ENCODE assay signal across 16 cellular contexts in genomic region chr4:153421980-153422379, GRCh38. TPM values are rescaled to one million over a fixed set of nuclear protein-coding genes. Genes with fewer than 3 reads are reported as not detected.
DNase-seq lines count a peak whose midpoint lies in the region; ATAC-seq and TF ChIP-seq lines count a peak whose summit lies in the region.
"Had no signal": no experiment of that assay in that cellular context is flagged by ENCODE, and none has a peak within 500 bp of the region (broad histone marks: within the 10 kb centered on the region; RNA-seq: fewer than 3 reads in every experiment).

No MANE protein-coding gene starts in this region.

- TF ChIP-seq POLR2A in gastroesophageal sphincter (IDR thresholded peaks at IDR 0.05), result no peak

- H3K4me1 ChIP-seq in gastroesophageal sphincter, result no peaks in the 10 kb centered on the region

- no peaks in the 10 kb centered on the region for H3K36me3 ChIP-seq in gastroesophageal sphincter
- H3K36me3 ChIP-seq: esophagus muscularis mucosa, WERI-Rb-1 had no signal

- DNase-seq in activated CD4-positive, CD25-positive, alpha-beta regulatory T cell (lab: John Stamatoyannopoulos, UW), result no peak
- DNase-seq in NCI-H774 (lab: John Stamatoyannopoulos, UW), result no peak
- no peak for DNase-seq in stimulated activated CD8-positive, alpha-beta memory T cell treated with anti-CD3 and anti-CD28 coated beads, Interleukin-4, amount 100 ng/mL, for 48 hours
- DNase-seq: 8988T; activated gamma-delta T cell treated with Interleukin-2 at 50 U/mL for 16 hours; Calu3; cerebellar nuclear complex; SHP77; stimulated activated CD4-positive, alpha-beta T cell treated with anti-CD3 and anti-CD28 coated beads, Interleukin-4, amount 100 ng/mL, for 1 hour; WERI-Rb-1 had no signal

- H3K36me3 Mint-ChIP-seq in activated T-helper 17 cell treated with anti-CD3 and anti-CD28 coated beads, Interleukin-2, amount 50 U/mL, for 72 hours (ENCODE audit: low read depth), result no peaks in the 10 kb centered on the region

- no peak overlapping the region for H3K27ac Mint-ChIP-seq in activated T-helper 17 cell treated with anti-CD3 and anti-CD28 coated beads, Interleukin-2, amount 50 U/mL, for 72 hours

- ATAC-seq in activated CD4-positive, CD25-positive, alpha-beta regulatory T cell treated with anti-CD3 and anti-CD28 coated beads, Interleukin-2, amount 50 U/mL, for 24 hours, result peak; percentile 84 to 90
- ATAC-seq in GM21381 (IDR thresholded peaks at IDR 0.05; ENCODE audit: unreplicated experiment) (peak; percentile 72), HG03095 (IDR thresholded peaks at IDR 0.05; ENCODE audit: unreplicated experiment) (peak; percentile 78), gastroesophageal sphincter (no peak)
- ATAC-seq in activated T-helper 17 cell treated with anti-CD3 and anti-CD28 coated beads, Interleukin-2, amount 50 U/mL, for 72 hours (replicated peaks), result peak; percentile 89

- TF ChIP-seq EP300 in gastroesophageal sphincter (IDR thresholded peaks at IDR 0.05), result no peak

- no peaks in the 10 kb centered on the region for H3K27me3 ChIP-seq in gastroesophageal sphincter
- H3K27me3 ChIP-seq: esophagus muscularis mucosa had no signal

- no peaks in the 10 kb centered on the region for H3K27me3 Mint-ChIP-seq in activated T-helper 17 cell treated with anti-CD3 and anti-CD28 coated beads, Interleukin-2, amount 50 U/mL, for 72 hours

- no peaks in the 10 kb centered on the region for H3K9me3 ChIP-seq in gastroesophageal sphincter
- H3K9me3 ChIP-seq: esophagus muscularis mucosa had no signal

- H3K27ac ChIP-seq in gastroesophageal sphincter, result no peak overlapping the region
- H3K27ac ChIP-seq: esophagus muscularis mucosa, WERI-Rb-1 had no signal

- WGBS in gastroesophageal sphincter (ENCODE audit: low coverage in 1 of 2), 2 donors, result 94 to 100% methylated on average over 3 of the region's 3 CpGs

- no peaks in the 10 kb centered on the region for H3K4me1 Mint-ChIP-seq in activated T-helper 17 cell treated with anti-CD3 and anti-CD28 coated beads, Interleukin-2, amount 50 U/mL, for 72 hours

- no peak overlapping the region for H3K4me3 Mint-ChIP-seq in activated T-helper 17 cell treated with anti-CD3 and anti-CD28 coated beads, Interleukin-2, amount 50 U/mL, for 72 hours

- H3K9me3 Mint-ChIP-seq in activated T-helper 17 cell treated with anti-CD3 and anti-CD28 coated beads, Interleukin-2, amount 50 U/mL, for 72 hours, result no peaks in the 10 kb centered on the region

- no peak overlapping the region for H3K4me3 ChIP-seq in gastroesophageal sphincter
- H3K4me3 ChIP-seq: esophagus muscularis mucosa had no signal

- TF ChIP-seq CTCF in gastroesophageal sphincter (IDR thresholded peaks at IDR 0.05), result no peak

RNA-seq across cellular contexts. Expression of gene TMEM131L, which starts 44.2 kb away (rescaled TPM):
- total RNA-seq in activated T-helper 17 cell treated with anti-CD3 and anti-CD28 coated beads, Interleukin-2, amount 50 U/mL, for 72 hours, result 10 to 100 TPM; 19.1 to 30.9 TPM
- total RNA-seq in gastroesophageal sphincter, result 10 to 100 TPM; 14.2 to 24.0 (median 18.4) TPM
